16 cellular contexts compared by ENCODE assay signal in the genomic region with DNA sequence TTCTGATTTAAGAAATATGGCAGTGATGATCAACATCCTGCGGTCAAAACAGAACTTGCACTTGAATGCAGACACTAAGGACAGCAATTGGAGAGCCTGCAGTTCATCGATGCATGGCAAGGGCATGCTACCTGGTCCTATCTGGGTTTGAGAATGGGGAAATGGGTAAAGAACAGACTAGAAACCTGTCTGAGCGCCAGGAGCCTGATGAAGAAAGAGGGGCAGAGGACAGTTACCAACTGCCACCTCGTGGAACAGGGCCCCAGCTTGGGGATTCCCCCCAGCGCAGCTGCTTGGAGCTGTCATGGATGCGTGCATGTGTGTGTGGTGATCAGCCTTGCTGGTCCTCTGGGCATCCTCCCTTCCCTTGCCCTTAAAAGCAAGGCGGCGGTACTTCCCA. TPM values are rescaled to one million over a fixed set of nuclear protein-coding genes. Genes with fewer than 3 reads are reported as not detected.
DNase-seq lines count a peak whose midpoint lies in the region; ATAC-seq, FAIRE-seq and TF ChIP-seq lines count a peak whose summit lies in the region.
"Had no signal": no experiment of that assay in that cellular context is flagged by ENCODE, and none has a peak within 500 bp of the region (broad histone marks: within the 10 kb centered on the region; RNA-seq: fewer than 3 reads in every experiment).

No MANE protein-coding gene starts in this region.

- ATAC-seq in HG02852 (IDR thresholded peaks at IDR 0.05; ENCODE audit: unreplicated experiment): peak; percentile 26

- H3K27me3 Mint-ChIP-seq in activated naive CD8-positive, alpha-beta T cell treated with anti-CD3 and anti-CD28 coated beads for 36 hours: no peaks in the 10 kb centered on the region
- H3K27me3 Mint-ChIP-seq: CD8-positive, alpha-beta memory T cell; progenitor cell of endocrine pancreas had no signal

- DNase-seq in GM12892 (ENCODE audit: insufficient read length) (no peak), GM19239 (ENCODE audit: insufficient read length, low spot score) (no peak), HCEC 1CT (no peak), D341Med (ENCODE audit: low spot score) (no peak), kidney (no peak), RWPE1 (ENCODE audit: low spot score) (no peak)
- no peak for DNase-seq in activated naive CD8-positive, alpha-beta T cell treated with anti-CD3 and anti-CD28 coated beads for 36 hours
- DNase-seq: activated CD8-positive, alpha-beta memory T cell treated with anti-CD3 and anti-CD28 coated beads, Interleukin-2, amount 50 U/mL, for 48 hours; CD8-positive, alpha-beta memory T cell; mesendoderm; stimulated activated CD4-positive, alpha-beta T cell treated with anti-CD3 and anti-CD28 coated beads, Interleukin-4, amount 100 ng/mL, for 24 hours had no signal

- peak overlapping the region; percentile 51 for H3K27ac Mint-ChIP-seq in activated naive CD8-positive, alpha-beta T cell treated with anti-CD3 and anti-CD28 coated beads for 36 hours
- H3K27ac Mint-ChIP-seq: progenitor cell of endocrine pancreas had no signal

- no peaks in the 10 kb centered on the region for H3K4me1 ChIP-seq in kidney (ENCODE audit: control insufficient read depth in 1 of 2, insufficient read depth in 1 of 2, low read depth in 1 of 2, low read length in 2 of 2)

- H3K9me3 ChIP-seq in kidney (ENCODE audit: control insufficient read depth in 1 of 2, low read length in 2 of 2): no peaks in the 10 kb centered on the region

- H3K9ac ChIP-seq in kidney (ENCODE audit: low read length in 2 of 2): no peak overlapping the region

- H3K4me1 Mint-ChIP-seq in activated naive CD8-positive, alpha-beta T cell treated with anti-CD3 and anti-CD28 coated beads for 36 hours: peaks cover 16% of the 10 kb centered on the region

- TF ChIP-seq CTCF in kidney (IDR thresholded peaks at IDR 0.05; ENCODE audit: borderline replicate concordance, extremely low read depth, insufficient read depth) (no peak), RWPE1 (conservative IDR thresholded peaks at IDR 0.05; ENCODE audit: low read depth) (no peak)

- no peak overlapping the region for H3K4me3 Mint-ChIP-seq in activated naive CD8-positive, alpha-beta T cell treated with anti-CD3 and anti-CD28 coated beads for 36 hours
- H3K4me3 Mint-ChIP-seq: T-helper 1 cell treated with Interleukin-12 subunit alpha and Interleukin-12 subunit beta and Interleukin-4 antibody, amounts not matched to agents 30 μg/mL and 1 μg/mL, for 36 hours had no signal

- no peak for TF ChIP-seq POLR2A in GM12892 (IDR thresholded peaks at IDR 0.05; ENCODE audit: low read depth, low read length)

- POLR2A ChIA-PET in RWPE1 (lab: Yijun Ruan, JAX; ENCODE audit: low non-redundant PET): no interaction called here

- no peaks in the 10 kb centered on the region for H3K36me3 ChIP-seq in kidney (ENCODE audit: control insufficient read depth in 1 of 2, insufficient read depth in 2 of 2, low read length in 2 of 2)

- intact Hi-C loops in kidney (cut with DNase I): no loop called here

- CTCF ChIA-PET in RWPE1 (lab: Yijun Ruan, JAX): no interaction called here

- no peak overlapping the region for H3K27ac ChIP-seq in kidney (ENCODE audit: low read depth in 2 of 2, low read length in 2 of 2)
- no peak overlapping the region for H3K27ac ChIP-seq in RWPE1
- H3K27ac ChIP-seq: HL-60 had no signal

- no peaks in the 10 kb centered on the region for H3K9me3 Mint-ChIP-seq in activated naive CD8-positive, alpha-beta T cell treated with anti-CD3 and anti-CD28 coated beads for 36 hours
- H3K9me3 Mint-ChIP-seq: CD8-positive, alpha-beta memory T cell; T-helper 1 cell treated with Interleukin-12 subunit alpha and Interleukin-12 subunit beta and Interleukin-4 antibody, amounts not matched to agents 30 μg/mL and 1 μg/mL, for 36 hours had no signal

- peak; percentile 92 for FAIRE-seq in GM12892 (lab: Jason Lieb, UNC)
- peak; percentile 98 for FAIRE-seq in GM19239 (lab: Jason Lieb, UNC)
- FAIRE-seq in kidney (lab: Jason Lieb, UNC): no peak
- FAIRE-seq: endothelial cell of umbilical vein had no signal

- H3K36me3 Mint-ChIP-seq in activated naive CD8-positive, alpha-beta T cell treated with anti-CD3 and anti-CD28 coated beads for 36 hours: peaks cover 39% of the 10 kb centered on the region

- no peak overlapping the region for H3K4me3 ChIP-seq in kidney (ENCODE audit: low read length in 2 of 2)

RNA-seq across cellular contexts. Expression of gene NKRF, which starts 30.2 kb away (rescaled TPM):
- polyA plus RNA-seq in GM12892 (2012; ENCODE audit: missing spikeins): 12.5 TPM
- 10 to 100 TPM; 29.8 to 30.9 TPM for total RNA-seq in activated naive CD8-positive, alpha-beta T cell treated with anti-CD3 and anti-CD28 coated beads for 36 hours
- total RNA-seq in kidney: 9.0 TPM
- polyA plus RNA-seq in kidney (ENCODE audit: insufficient read depth, low read depth, low replicate concordance): 5.7 TPM

RNA-seq across cellular contexts. Expression of gene SEPTIN6, which starts 56.5 kb away (rescaled TPM):
- polyA plus RNA-seq in GM12892 (2012; ENCODE audit: missing spikeins): 135 TPM
- total RNA-seq in activated naive CD8-positive, alpha-beta T cell treated with anti-CD3 and anti-CD28 coated beads for 36 hours: 100 to 1,000 TPM; 187 to 202 TPM
- 40.1 TPM for total RNA-seq in kidney
- 32.4 TPM for polyA plus RNA-seq in kidney (ENCODE audit: insufficient read depth, low read depth, low replicate concordance)
